Comparison of ENCODE assay signal across 8 cellular contexts in genomic region chr1:17826165-17826488, GRCh38.
DNase-seq lines count a peak whose midpoint lies in the region; ATAC-seq and TF ChIP-seq lines count a peak whose summit lies in the region.

No MANE protein-coding gene starts in this region.

- H3K4me3 ChIP-seq in brain microvascular endothelial cell (ENCODE audit: low read depth, low read length) (no peak overlapping the region), lung (no peak overlapping the region)

- CTCF ChIA-PET in GM10248 (lab: Yijun Ruan, JAX) = interaction anchor here (1.0 to 1.4 kb wide), 3 partner anchors 10 to 165 kb away, joined by 3 to 4 read pairs (median 3); no protein-coding TSS in a partner anchor

- H3K9me3 ChIP-seq in lung (ENCODE audit: control insufficient read depth in 2 of 2, insufficient read depth in 1 of 2, low read length in 1 of 2) = peaks cover 0 to 7% of the 10 kb centered on the region in 2 donors

- POLR2A ChIA-PET in GM10248 (lab: Yijun Ruan, JAX) = no interaction called here

- ATAC-seq in lung (ENCODE audit: insufficient read depth, low FRiP score) (no peak), HG02938 (IDR thresholded peaks at IDR 0.05; ENCODE audit: unreplicated experiment) (no peak), GM21367 (IDR thresholded peaks at IDR 0.05; ENCODE audit: unreplicated experiment) (no peak), GM19463 (IDR thresholded peaks at IDR 0.05; ENCODE audit: unreplicated experiment) (no peak)

- H3K36me3 ChIP-seq in brain microvascular endothelial cell (replicated peaks) (no peaks in the 10 kb centered on the region), lung (ENCODE audit: control insufficient read depth in 2 of 2, insufficient read depth in 2 of 2, low read length in 2 of 2) (no peaks in the 10 kb centered on the region)

- TF ChIP-seq CTCF in GM10248 (IDR thresholded peaks at IDR 0.05; ENCODE audit: control extremely low read depth, extremely low read depth, low read depth, missing control alignments) (peak; percentile 32), brain microvascular endothelial cell (IDR thresholded peaks at IDR 0.05; ENCODE audit: low read depth, low read length, missing control alignments) (peak; percentile 78), lung (IDR thresholded peaks at IDR 0.05; ENCODE audit: control extremely low read depth, extremely low read depth) (no peak)

- peaks cover 0 to 2% of the 10 kb centered on the region in 2 donors for H3K4me1 ChIP-seq in lung (ENCODE audit: control insufficient read depth in 2 of 2, insufficient read depth in 2 of 2, low read length in 2 of 2)

- 29 to 41% methylated on average over 16 of the region's 16 CpGs for WGBS in lung, 2 donors

- H3K27me3 ChIP-seq in brain microvascular endothelial cell (replicated peaks) (no peaks in the 10 kb centered on the region), lung (ENCODE audit: control insufficient read depth, insufficient read depth) (peaks cover 15% of the 10 kb centered on the region)

- in situ Hi-C loops in brain microvascular endothelial cell (cut with HindIII; ENCODE audit: low pct_ligation_motif_present, low sequenced_read_pairs) = no loop called here

- DNase-seq in GM10248 (ENCODE audit: extremely low spot score) = peak; percentile 55
- peak; percentile 8 for DNase-seq in LHCN-M2 (ENCODE audit: low read depth)
- peak; percentile 5 for DNase-seq in brain microvascular endothelial cell
- DNase-seq in lung (ENCODE audit: low spot score) = peak; percentile 36
- no peak for DNase-seq in amniotic stem cell (lab: John Stamatoyannopoulos, UW)

- H3K27ac ChIP-seq in brain microvascular endothelial cell = no peak overlapping the region
- no peak overlapping the region for H3K27ac ChIP-seq in lung (ENCODE audit: low read depth in 1 of 2, low read length in 1 of 2)
